1 cellular context compared by ENCODE assay signal in genomic region chr16:50697881-50698767, GRCh38.
A peak's percentile ranks its signal among the peaks of the same experiment; 100 is the strongest.
TF ChIP-seq lines count a peak whose summit lies in the region.

No MANE protein-coding gene starts in this region.

TF ChIP-seq in GM12878, 131 proteins besides CTCF, POLR2A, EP300 and RAD21 (continues in another document):
- TF ChIP-seq, protein P1, sequence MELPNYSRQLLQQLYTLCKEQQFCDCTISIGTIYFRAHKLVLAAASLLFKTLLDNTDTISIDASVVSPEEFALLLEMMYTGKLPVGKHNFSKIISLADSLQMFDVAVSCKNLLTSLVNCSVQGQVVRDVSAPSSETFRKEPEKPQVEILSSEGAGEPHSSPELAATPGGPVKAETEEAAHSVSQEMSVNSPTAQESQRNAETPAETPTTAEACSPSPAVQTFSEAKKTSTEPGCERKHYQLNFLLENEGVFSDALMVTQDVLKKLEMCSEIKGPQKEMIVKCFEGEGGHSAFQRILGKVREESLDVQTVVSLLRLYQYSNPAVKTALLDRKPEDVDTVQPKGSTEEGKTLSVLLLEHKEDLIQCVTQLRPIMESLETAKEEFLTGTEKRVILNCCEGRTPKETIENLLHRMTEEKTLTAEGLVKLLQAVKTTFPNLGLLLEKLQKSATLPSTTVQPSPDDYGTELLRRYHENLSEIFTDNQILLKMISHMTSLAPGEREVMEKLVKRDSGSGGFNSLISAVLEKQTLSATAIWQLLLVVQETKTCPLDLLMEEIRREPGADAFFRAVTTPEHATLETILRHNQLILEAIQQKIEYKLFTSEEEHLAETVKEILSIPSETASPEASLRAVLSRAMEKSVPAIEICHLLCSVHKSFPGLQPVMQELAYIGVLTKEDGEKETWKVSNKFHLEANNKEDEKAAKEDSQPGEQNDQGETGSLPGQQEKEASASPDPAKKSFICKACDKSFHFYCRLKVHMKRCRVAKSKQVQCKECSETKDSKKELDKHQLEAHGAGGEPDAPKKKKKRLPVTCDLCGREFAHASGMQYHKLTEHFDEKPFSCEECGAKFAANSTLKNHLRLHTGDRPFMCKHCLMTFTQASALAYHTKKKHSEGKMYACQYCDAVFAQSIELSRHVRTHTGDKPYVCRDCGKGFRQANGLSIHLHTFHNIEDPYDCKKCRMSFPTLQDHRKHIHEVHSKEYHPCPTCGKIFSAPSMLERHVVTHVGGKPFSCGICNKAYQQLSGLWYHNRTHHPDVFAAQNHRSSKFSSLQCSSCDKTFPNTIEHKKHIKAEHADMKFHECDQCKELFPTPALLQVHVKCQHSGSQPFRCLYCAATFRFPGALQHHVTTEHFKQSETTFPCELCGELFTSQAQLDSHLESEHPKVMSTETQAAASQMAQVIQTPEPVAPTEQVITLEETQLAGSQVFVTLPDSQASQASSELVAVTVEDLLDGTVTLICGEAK (IDR thresholded peaks at IDR 0.05; ENCODE audit: borderline replicate concordance), result no peak
- TF ChIP-seq BMI1 (IDR thresholded peaks at IDR 0.05; ENCODE audit: borderline replicate concordance), result 0 out of 2 replicates have a peak, but pooled peaks have one; percentile 55
- peak; percentile 67; the same call in 1 of the 2 replicates for TF ChIP-seq MAX (IDR thresholded peaks at IDR 0.05; ENCODE audit: low read depth, low read length)
- no peak for TF ChIP-seq TCF12 (IDR thresholded peaks at IDR 0.05; ENCODE audit: low read depth, low read length)
- no peak for TF ChIP-seq STAT3 (IDR thresholded peaks at IDR 0.05; ENCODE audit: low read depth, low read length)
- no peak; the same call in 1 of the 2 replicates for TF ChIP-seq TARDBP (IDR thresholded peaks at IDR 0.05; ENCODE audit: borderline replicate concordance)
- TF ChIP-seq MYB (IDR thresholded peaks at IDR 0.05; ENCODE audit: borderline replicate concordance, low read depth, low read length), result no peak
- no peak for TF ChIP-seq SMAD1 (IDR thresholded peaks at IDR 0.05; ENCODE audit: low read depth, partially characterized antibody)
- no peak for TF ChIP-seq CBX3 (IDR thresholded peaks at IDR 0.05; ENCODE audit: borderline replicate concordance, low read depth)
- TF ChIP-seq BCLAF1 (IDR thresholded peaks at IDR 0.05), result no peak
- peak; percentile 61; the same call in 1 of the 2 replicates for TF ChIP-seq ZBED1 (IDR thresholded peaks at IDR 0.05; ENCODE audit: borderline replicate concordance)
- TF ChIP-seq, protein P2, sequence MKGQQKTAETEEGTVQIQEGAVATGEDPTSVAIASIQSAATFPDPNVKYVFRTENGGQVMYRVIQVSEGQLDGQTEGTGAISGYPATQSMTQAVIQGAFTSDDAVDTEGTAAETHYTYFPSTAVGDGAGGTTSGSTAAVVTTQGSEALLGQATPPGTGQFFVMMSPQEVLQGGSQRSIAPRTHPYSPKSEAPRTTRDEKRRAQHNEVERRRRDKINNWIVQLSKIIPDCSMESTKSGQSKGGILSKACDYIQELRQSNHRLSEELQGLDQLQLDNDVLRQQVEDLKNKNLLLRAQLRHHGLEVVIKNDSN (IDR thresholded peaks at IDR 0.05; ENCODE audit: borderline replicate concordance, extremely low read length, insufficient read depth, low read depth, low read length), result peak; percentile 47
- peak; percentile 88 for TF ChIP-seq MTA2 (IDR thresholded peaks at IDR 0.05; ENCODE audit: low read depth)
- TF ChIP-seq, protein P3, sequence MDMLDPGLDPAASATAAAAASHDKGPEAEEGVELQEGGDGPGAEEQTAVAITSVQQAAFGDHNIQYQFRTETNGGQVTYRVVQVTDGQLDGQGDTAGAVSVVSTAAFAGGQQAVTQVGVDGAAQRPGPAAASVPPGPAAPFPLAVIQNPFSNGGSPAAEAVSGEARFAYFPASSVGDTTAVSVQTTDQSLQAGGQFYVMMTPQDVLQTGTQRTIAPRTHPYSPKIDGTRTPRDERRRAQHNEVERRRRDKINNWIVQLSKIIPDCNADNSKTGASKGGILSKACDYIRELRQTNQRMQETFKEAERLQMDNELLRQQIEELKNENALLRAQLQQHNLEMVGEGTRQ (IDR thresholded peaks at IDR 0.05; ENCODE audit: borderline replicate concordance, low read depth, low read length), result peak; percentile 39
- TF ChIP-seq E2F8 (IDR thresholded peaks at IDR 0.05; ENCODE audit: low read depth, partially characterized antibody), result no peak
- peak; percentile 34; the same call in 1 of the 2 replicates for TF ChIP-seq PKNOX1 (IDR thresholded peaks at IDR 0.05)
- no peak for TF ChIP-seq SUZ12 (IDR thresholded peaks at IDR 0.05; ENCODE audit: unreplicated experiment)
- TF ChIP-seq SMAD5 (IDR thresholded peaks at IDR 0.05; ENCODE audit: low read depth), result no peak
- no peak for TF ChIP-seq CHD4 (IDR thresholded peaks at IDR 0.05)
- no peak for TF ChIP-seq NR2C2 (IDR thresholded peaks at IDR 0.05; ENCODE audit: borderline replicate concordance, control insufficient read depth, insufficient read length, low read depth)
- TF ChIP-seq NR2C1 (IDR thresholded peaks at IDR 0.05), result peak; percentile 6; the same call in 1 of the 2 replicates
- TF ChIP-seq, protein P4, sequence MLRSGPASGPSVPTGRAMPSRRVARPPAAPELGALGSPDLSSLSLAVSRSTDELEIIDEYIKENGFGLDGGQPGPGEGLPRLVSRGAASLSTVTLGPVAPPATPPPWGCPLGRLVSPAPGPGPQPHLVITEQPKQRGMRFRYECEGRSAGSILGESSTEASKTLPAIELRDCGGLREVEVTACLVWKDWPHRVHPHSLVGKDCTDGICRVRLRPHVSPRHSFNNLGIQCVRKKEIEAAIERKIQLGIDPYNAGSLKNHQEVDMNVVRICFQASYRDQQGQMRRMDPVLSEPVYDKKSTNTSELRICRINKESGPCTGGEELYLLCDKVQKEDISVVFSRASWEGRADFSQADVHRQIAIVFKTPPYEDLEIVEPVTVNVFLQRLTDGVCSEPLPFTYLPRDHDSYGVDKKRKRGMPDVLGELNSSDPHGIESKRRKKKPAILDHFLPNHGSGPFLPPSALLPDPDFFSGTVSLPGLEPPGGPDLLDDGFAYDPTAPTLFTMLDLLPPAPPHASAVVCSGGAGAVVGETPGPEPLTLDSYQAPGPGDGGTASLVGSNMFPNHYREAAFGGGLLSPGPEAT (IDR thresholded peaks at IDR 0.05; ENCODE audit: low read depth), result peak; percentile 94
- TF ChIP-seq ETV6 (conservative IDR thresholded peaks at IDR 0.05 in 1 of 2, IDR thresholded peaks at IDR 0.05 in 1 of 2; ENCODE audit: borderline replicate concordance in 1 of 2, low read depth in 1 of 2), result no peak; a peak in 2 of 4 replicates
- peak; percentile 81; the same call in 1 of the 2 replicates for TF ChIP-seq MTA3 (IDR thresholded peaks at IDR 0.05; ENCODE audit: borderline replicate concordance, low read length)
- TF ChIP-seq, protein P5, sequence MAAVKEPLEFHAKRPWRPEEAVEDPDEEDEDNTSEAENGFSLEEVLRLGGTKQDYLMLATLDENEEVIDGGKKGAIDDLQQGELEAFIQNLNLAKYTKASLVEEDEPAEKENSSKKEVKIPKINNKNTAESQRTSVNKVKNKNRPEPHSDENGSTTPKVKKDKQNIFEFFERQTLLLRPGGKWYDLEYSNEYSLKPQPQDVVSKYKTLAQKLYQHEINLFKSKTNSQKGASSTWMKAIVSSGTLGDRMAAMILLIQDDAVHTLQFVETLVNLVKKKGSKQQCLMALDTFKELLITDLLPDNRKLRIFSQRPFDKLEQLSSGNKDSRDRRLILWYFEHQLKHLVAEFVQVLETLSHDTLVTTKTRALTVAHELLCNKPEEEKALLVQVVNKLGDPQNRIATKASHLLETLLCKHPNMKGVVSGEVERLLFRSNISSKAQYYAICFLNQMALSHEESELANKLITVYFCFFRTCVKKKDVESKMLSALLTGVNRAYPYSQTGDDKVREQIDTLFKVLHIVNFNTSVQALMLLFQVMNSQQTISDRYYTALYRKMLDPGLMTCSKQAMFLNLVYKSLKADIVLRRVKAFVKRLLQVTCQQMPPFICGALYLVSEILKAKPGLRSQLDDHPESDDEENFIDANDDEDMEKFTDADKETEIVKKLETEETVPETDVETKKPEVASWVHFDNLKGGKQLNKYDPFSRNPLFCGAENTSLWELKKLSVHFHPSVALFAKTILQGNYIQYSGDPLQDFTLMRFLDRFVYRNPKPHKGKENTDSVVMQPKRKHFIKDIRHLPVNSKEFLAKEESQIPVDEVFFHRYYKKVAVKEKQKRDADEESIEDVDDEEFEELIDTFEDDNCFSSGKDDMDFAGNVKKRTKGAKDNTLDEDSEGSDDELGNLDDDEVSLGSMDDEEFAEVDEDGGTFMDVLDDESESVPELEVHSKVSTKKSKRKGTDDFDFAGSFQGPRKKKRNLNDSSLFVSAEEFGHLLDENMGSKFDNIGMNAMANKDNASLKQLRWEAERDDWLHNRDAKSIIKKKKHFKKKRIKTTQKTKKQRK (IDR thresholded peaks at IDR 0.05; ENCODE audit: low read depth, low read length), result no peak
- TF ChIP-seq, protein P6, sequence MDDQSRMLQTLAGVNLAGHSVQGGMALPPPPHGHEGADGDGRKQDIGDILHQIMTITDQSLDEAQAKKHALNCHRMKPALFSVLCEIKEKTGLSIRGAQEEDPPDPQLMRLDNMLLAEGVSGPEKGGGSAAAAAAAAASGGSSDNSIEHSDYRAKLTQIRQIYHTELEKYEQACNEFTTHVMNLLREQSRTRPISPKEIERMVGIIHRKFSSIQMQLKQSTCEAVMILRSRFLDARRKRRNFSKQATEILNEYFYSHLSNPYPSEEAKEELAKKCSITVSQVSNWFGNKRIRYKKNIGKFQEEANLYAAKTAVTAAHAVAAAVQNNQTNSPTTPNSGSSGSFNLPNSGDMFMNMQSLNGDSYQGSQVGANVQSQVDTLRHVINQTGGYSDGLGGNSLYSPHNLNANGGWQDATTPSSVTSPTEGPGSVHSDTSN (IDR thresholded peaks at IDR 0.05; ENCODE audit: insufficient replicate concordance, low read depth, low read length), result no peak
- peak; percentile 98 for TF ChIP-seq GATAD2B (conservative IDR thresholded peaks at IDR 0.05; ENCODE audit: low read depth)
- peak; percentile 34 to 69; a peak in 2 of 4 replicates for TF ChIP-seq BHLHE40 (IDR thresholded peaks at IDR 0.05; ENCODE audit: borderline replicate concordance in 1 of 2, low read depth in 2 of 2, low read length in 1 of 2)
- TF ChIP-seq ZBTB33 (IDR thresholded peaks at IDR 0.05), result no peak
- TF ChIP-seq JUNB (IDR thresholded peaks at IDR 0.05), result peak; percentile 34; the same call in 1 of the 2 replicates
- TF ChIP-seq MXI1 (IDR thresholded peaks at IDR 0.05; ENCODE audit: low read depth, low read length), result peak; percentile 81
